ENCODE assay signal across 9 cellular contexts in genomic region chr18:36942264-36942663, GRCh38.
A peak's percentile ranks its signal among the peaks of the same experiment; 100 is the strongest.
DNase-seq lines count a peak whose midpoint lies in the region; ATAC-seq and TF ChIP-seq lines count a peak whose summit lies in the region.
"Had no signal": no experiment of that assay in that cellular context is flagged by ENCODE, and none has a peak within 500 bp of the region (broad histone marks: within the 10 kb centered on the region; RNA-seq: fewer than 3 reads in every experiment).

No MANE protein-coding gene starts in this region.

- H3K9me3 ChIP-seq in MM.1S (replicated peaks; ENCODE audit: insufficient read depth, low read length) (no peaks in the 10 kb centered on the region), adipocyte (ENCODE audit: control insufficient read depth, low read length) (no peaks in the 10 kb centered on the region), lower lobe of right lung (peaks cover 14% of the 10 kb centered on the region)

- DNase-seq in COLO668 (lab: John Stamatoyannopoulos, UW; ENCODE audit: unreplicated experiment) (peak; percentile 17), MM.1S (peak; percentile 40), adipocyte (ENCODE audit: low read depth) (peak; percentile 28), lower lobe of right lung (no peak)

- H2AFZ ChIP-seq in MM.1S (ENCODE audit: low read length) = no peak overlapping the region

- no peak overlapping the region for H3K4me2 ChIP-seq in MM.1S (ENCODE audit: low read depth, low read length)

- H3F3A ChIP-seq in MM.1S (ENCODE audit: insufficient read depth, low read length) = no peaks in the 10 kb centered on the region

- H3K4me3 ChIP-seq in MM.1S (ENCODE audit: low read length) (no peak overlapping the region), adipocyte (ENCODE audit: low read length) (no peak overlapping the region), lower lobe of right lung (no peak overlapping the region)

- H4K20me1 ChIP-seq in MM.1S (ENCODE audit: insufficient read depth, low read length) = no peaks in the 10 kb centered on the region

- H3K27ac ChIP-seq in MM.1S (ENCODE audit: low read length) (no peak overlapping the region), lower lobe of right lung (no peak overlapping the region)

- TF ChIP-seq CTCF in MM.1S (IDR thresholded peaks at IDR 0.05; ENCODE audit: low read length) = peak; percentile 85
- peak; percentile 33 for TF ChIP-seq CTCF in lower lobe of right lung (IDR thresholded peaks at IDR 0.05)

- H3K9me2 ChIP-seq in MM.1S (replicated peaks; ENCODE audit: insufficient read depth, low read length) = no peaks in the 10 kb centered on the region

- H3K27me3 ChIP-seq in MM.1S (replicated peaks; ENCODE audit: insufficient read depth, low read length) (no peaks in the 10 kb centered on the region), adipocyte (replicated peaks; ENCODE audit: control insufficient read depth, insufficient read depth, low read length) (no peaks in the 10 kb centered on the region), lower lobe of right lung (ENCODE audit: low read depth) (no peaks in the 10 kb centered on the region)

- peak; percentile 66 for ATAC-seq in GM18909 (IDR thresholded peaks at IDR 0.05; ENCODE audit: poor library complexity, unreplicated experiment)
- no peak for ATAC-seq in lower lobe of right lung
- no peak for ATAC-seq in GM19452 (IDR thresholded peaks at IDR 0.05; ENCODE audit: unreplicated experiment)
- no peak for ATAC-seq in GM21423 (IDR thresholded peaks at IDR 0.05; ENCODE audit: unreplicated experiment)
- no peak for ATAC-seq in HG03175 (IDR thresholded peaks at IDR 0.05; ENCODE audit: unreplicated experiment)
- ATAC-seq: naive thymus-derived CD4-positive, alpha-beta T cell had no signal

- H3K4me1 ChIP-seq in MM.1S (ENCODE audit: low read length) = no peaks in the 10 kb centered on the region
- H3K4me1 ChIP-seq in adipocyte (ENCODE audit: control insufficient read depth, insufficient read depth, low read length) = no peaks in the 10 kb centered on the region
- H3K4me1 ChIP-seq in lower lobe of right lung = no peaks in the 10 kb centered on the region

- H3K79me2 ChIP-seq in MM.1S (ENCODE audit: low read length) = no peaks in the 10 kb centered on the region

- intact Hi-C loops in lower lobe of right lung (cut with DNase I) = no loop called here

- H3K9ac ChIP-seq in MM.1S (ENCODE audit: low read length) (no peak overlapping the region), adipocyte (ENCODE audit: low read length) (no peak overlapping the region)

- H3K36me3 ChIP-seq in MM.1S (replicated peaks; ENCODE audit: insufficient read depth, low read length) (no peaks in the 10 kb centered on the region), adipocyte (ENCODE audit: control insufficient read depth, insufficient read depth, low read length, severe bottlenecking) (no peaks in the 10 kb centered on the region), lower lobe of right lung (no peaks in the 10 kb centered on the region)
